31 cellular contexts compared by ENCODE assay signal in genomic region chr1:200909071-200909470, GRCh38. TPM values are rescaled to one million over a fixed set of nuclear protein-coding genes. Genes with fewer than 3 reads are reported as not detected.
A peak's percentile ranks its signal among the peaks of the same experiment; 100 is the strongest.
DNase-seq lines count a peak whose midpoint lies in the region; ATAC-seq and TF ChIP-seq lines count a peak whose summit lies in the region.
"Had no signal": no experiment of that assay in that cellular context is flagged by ENCODE, and none has a peak within 500 bp of the region (broad histone marks: within the 10 kb centered on the region; RNA-seq: fewer than 3 reads in every experiment).

No MANE protein-coding gene starts in this region.

- peak; percentile 3 for ATAC-seq in GM21528 (IDR thresholded peaks at IDR 0.05; ENCODE audit: low FRiP score, unreplicated experiment)
- ATAC-seq: activated CD8-positive, alpha-beta T cell treated with anti-CD3 and anti-CD28 coated beads for 36 hours; body of pancreas; heart left ventricle had no signal

- no peak for TF ChIP-seq POLR2A in sigmoid colon (IDR thresholded peaks at IDR 0.05)
- TF ChIP-seq POLR2A in uterus (IDR thresholded peaks at IDR 0.05): no peak

- H3K4me1 ChIP-seq in sigmoid colon (no peaks in the 10 kb centered on the region), uterus (no peaks in the 10 kb centered on the region)

- intact Hi-C loops in Calu3 (cut with micrococcal nuclease; ENCODE audit: unreplicated experiment): no loop called here
- intact Hi-C loops in sigmoid colon (cut with DNase I): no loop called here
- intact Hi-C loops in uterus (cut with DNase I; ENCODE audit: low total_unique reads): no loop called here

- 89 to 91% methylated on average over 5 of the region's 5 CpGs for WGBS in sigmoid colon, 2 donors

- no peak for DNase-seq in Calu3
- DNase-seq in RWPE1 (ENCODE audit: low spot score): no peak
- peak; percentile 59 for DNase-seq in sigmoid colon
- DNase-seq in RKO (ENCODE audit: low spot score): no peak
- no peak for DNase-seq in NCI-H187 treated with DMSO at 0.1 percent for 48 hours (lab: John Stamatoyannopoulos, UW)
- no peak for DNase-seq in uterus
- DNase-seq in NCI-H748 (lab: John Stamatoyannopoulos, UW; ENCODE audit: unreplicated experiment): no peak
- DNase-seq: activated CD4-positive, alpha-beta T cell treated with anti-CD3 and anti-CD28 coated beads for 1 hour; activated CD8-positive, alpha-beta T cell treated with anti-CD3 and anti-CD28 coated beads for 36 hours; activated gamma-delta T cell; activated T-cell treated with anti-CD3 and anti-CD28 coated beads for 4 hours; body of pancreas; C1 segment of cervical spinal cord; cerebellar nuclear complex; foreskin fibroblast; HCEC 1CT; naive B cell; NCI-H146; NCI-H2171; NCI-H524; nucleus accumbens had no signal

- no peak for TF ChIP-seq CTCF in Calu3 (IDR thresholded peaks at IDR 0.05; ENCODE audit: unreplicated experiment)
- TF ChIP-seq CTCF in RWPE1 (conservative IDR thresholded peaks at IDR 0.05; ENCODE audit: low read depth): no peak
- no peak for TF ChIP-seq CTCF in sigmoid colon (IDR thresholded peaks at IDR 0.05)
- no peak for TF ChIP-seq CTCF in uterus (IDR thresholded peaks at IDR 0.05)

- H3K27me3 ChIP-seq in sigmoid colon: no peaks in the 10 kb centered on the region
- no peaks in the 10 kb centered on the region for H3K27me3 ChIP-seq in uterus
- H3K27me3 ChIP-seq: body of pancreas, heart left ventricle had no signal

- no peak overlapping the region for H3K4me3 Mint-ChIP-seq in Calu3 (ENCODE audit: low read depth, unreplicated experiment)
- H3K4me3 Mint-ChIP-seq: activated CD8-positive, alpha-beta T cell treated with anti-CD3 and anti-CD28 coated beads for 36 hours; memory B cell; naive B cell; T-helper 1 cell treated with Interleukin-12 subunit alpha and Interleukin-12 subunit beta and Interleukin-4 antibody, amounts not matched to agents 30 μg/mL and 1 μg/mL, for 36 hours had no signal

- CTCF ChIA-PET in Calu3 (lab: Charles Lee) (interaction anchor here (0.8 to 1.3 kb wide), 2 partner anchors 18 to 205 kb away, joined by 3 read pairs; no protein-coding TSS in a partner anchor), RWPE1 (lab: Yijun Ruan, JAX) (interaction anchor here (0.6 to 0.7 kb wide), 2 partner anchors 14 to 62 kb away, joined by 3 read pairs; no protein-coding TSS in a partner anchor)

- no peak overlapping the region for H3K4me3 ChIP-seq in sigmoid colon
- H3K4me3 ChIP-seq in uterus: no peak overlapping the region
- H3K4me3 ChIP-seq: body of pancreas, heart left ventricle had no signal

- POLR2A ChIA-PET in RWPE1 (lab: Yijun Ruan, JAX; ENCODE audit: low non-redundant PET): no interaction called here

- no peaks in the 10 kb centered on the region for H3K36me3 ChIP-seq in sigmoid colon
- no peaks in the 10 kb centered on the region for H3K36me3 ChIP-seq in uterus
- H3K36me3 ChIP-seq: heart left ventricle had no signal

- TF ChIP-seq EP300 in sigmoid colon (IDR thresholded peaks at IDR 0.05): no peak

- no peaks in the 10 kb centered on the region for H3K27me3 Mint-ChIP-seq in Calu3 (ENCODE audit: unreplicated experiment)
- H3K27me3 Mint-ChIP-seq: naive B cell had no signal

- no TSS peak for BruUV-seq in Calu3 (replicated peaks; lab: Mats Ljungman, UMichigan)

- no peaks in the 10 kb centered on the region for H3K9me3 Mint-ChIP-seq in Calu3 (ENCODE audit: low read depth, unreplicated experiment)
- H3K9me3 Mint-ChIP-seq: activated CD8-positive, alpha-beta T cell treated with anti-CD3 and anti-CD28 coated beads for 36 hours; memory B cell; naive B cell; T-helper 1 cell treated with Interleukin-12 subunit alpha and Interleukin-12 subunit beta and Interleukin-4 antibody, amounts not matched to agents 30 μg/mL and 1 μg/mL, for 36 hours had no signal

- H3K4me1 Mint-ChIP-seq in Calu3 (ENCODE audit: low read depth, unreplicated experiment): peaks cover 20% of the 10 kb centered on the region

- H3K27ac ChIP-seq in RWPE1 (peak overlapping the region; percentile 58), sigmoid colon (no peak overlapping the region), uterus (no peak overlapping the region)
- H3K27ac ChIP-seq: body of pancreas, heart left ventricle, KMS-11 had no signal

- peak overlapping the region; percentile 56 for H3K27ac Mint-ChIP-seq in Calu3 (ENCODE audit: unreplicated experiment)
- H3K27ac Mint-ChIP-seq: activated CD8-positive, alpha-beta T cell treated with anti-CD3 and anti-CD28 coated beads for 36 hours; memory B cell; naive B cell; T-helper 1 cell treated with Interleukin-12 subunit alpha and Interleukin-12 subunit beta and Interleukin-4 antibody, amounts not matched to agents 30 μg/mL and 1 μg/mL, for 36 hours had no signal

- H3K9me3 ChIP-seq in sigmoid colon: no peaks in the 10 kb centered on the region
- no peaks in the 10 kb centered on the region for H3K9me3 ChIP-seq in uterus
- H3K9me3 ChIP-seq: body of pancreas, heart left ventricle had no signal

- H3K36me3 Mint-ChIP-seq in Calu3 (ENCODE audit: insufficient read depth, unreplicated experiment): peaks cover 96% of the 10 kb centered on the region
- H3K36me3 Mint-ChIP-seq: memory B cell, naive B cell had no signal

RNA-seq across cellular contexts. Expression of gene INAVA, which starts 14.4 kb away (rescaled TPM):
- total RNA-seq in Calu3 (2022): 167 and 175 TPM in 2 replicates
- 1 to 10 TPM in 1 of 4 donors, under 1 TPM in 3; 0.27 to 1.4 (median 0.44) TPM for total RNA-seq in sigmoid colon
- polyA plus RNA-seq in sigmoid colon: 100 to 1,000 TPM in 2 of 3 donors, 10 to 100 TPM in 1; 78.9 to 176 (median 138) TPM
- 1 to 10 TPM in 2 of 4 donors, under 1 TPM in 1, not detected in 1; 0.59 to 8.5 (median 1.5) TPM for total RNA-seq in uterus
- total RNA-seq: activated CD8-positive, alpha-beta T cell treated with anti-CD3 and anti-CD28 coated beads for 36 hours; pulmonary artery endothelial cell; SK-MEL-5 had no signal

RNA-seq across cellular contexts. Expression of gene GPR25, which starts 36.3 kb away (rescaled TPM):
- total RNA-seq in Calu3 (2022) (not detected in 2 replicates), sigmoid colon (not detected), uterus (under 1 TPM in 1 of 4 donors, not detected in 3; 0.28 TPM)
- polyA plus RNA-seq in sigmoid colon: 1 to 10 TPM in 1 of 3 donors, not detected in 2; 1.0 TPM
- total RNA-seq: Daoy, epithelial cell of proximal tubule, heart left ventricle, pulmonary artery endothelial cell, SK-MEL-5, skeletal muscle tissue had no signal
- polyA plus RNA-seq: heart left ventricle had no signal

Comparison
In these comparisons a context has a peak if more than half of its experiments do, and no peak if none do; other contexts are left out.
1. RNA of gene INAVA, which starts 14.4 kb away (total RNA-seq): 167 to 175 TPM in Calu3; 0.59 to 8.5 TPM in uterus and 0.27 to 1.4 TPM in sigmoid colon; every median in the first group is over 10 times any median in the second.